Comparison of ENCODE assay signal across 18 cellular contexts in genomic region chr17:57627591-57627990, GRCh38.
"Had no signal": no experiment of that assay in that cellular context is flagged by ENCODE, and none has a peak within 500 bp of the region (broad histone marks: within the 10 kb centered on the region; RNA-seq: fewer than 3 reads in every experiment).

No MANE protein-coding gene starts in this region.

- H3K4me3 Mint-ChIP-seq: activated CD4-positive, alpha-beta memory T cell treated with anti-CD3 and anti-CD28 coated beads for 36 hours; activated T-cell treated with anti-CD3 and anti-CD28 coated beads, Interleukin-2, amount 50 U/mL, for 4 hours had no signal

- H3K27ac Mint-ChIP-seq: activated CD4-positive, alpha-beta memory T cell treated with anti-CD3 and anti-CD28 coated beads for 36 hours had no signal

- H3K4me3 ChIP-seq: ascending aorta, gastrocnemius medialis, heart left ventricle, lower lobe of right lung, psoas muscle, right lobe of liver, smooth muscle cell, uterus had no signal

- H3K4me1 ChIP-seq: ascending aorta, right lobe of liver, uterus had no signal

- H3K27ac ChIP-seq: ascending aorta, gastrocnemius medialis, lower lobe of right lung, psoas muscle, right lobe of liver, uterus had no signal

- DNase-seq: activated CD4-positive, alpha-beta memory T cell treated with anti-CD3 and anti-CD28 coated beads for 36 hours; activated CD4-positive, alpha-beta T cell treated with anti-CD3 and anti-CD28 coated beads for 1 hour; activated effector memory CD4-positive, alpha-beta T cell treated with anti-CD3 and anti-CD28 coated beads, Interleukin-2, amount 50 U/mL, for 16 hours; activated T-cell treated with anti-CD3 and anti-CD28 coated beads, Interleukin-2, amount 50 U/mL, for 4 hours; erythroblast; lower lobe of right lung; midbrain; occipital lobe; psoas muscle; T-helper 1 cell; T1000; uterus had no signal

- H3K9ac ChIP-seq: SK-N-SH had no signal

- ATAC-seq: activated T-cell treated with anti-CD3 and anti-CD28 coated beads, Interleukin-2, amount 50 U/mL, for 4 hours; gastrocnemius medialis; heart left ventricle; lower lobe of right lung; psoas muscle; right lobe of liver had no signal

- H3K4me2 ChIP-seq: SK-N-SH, smooth muscle cell had no signal

- H3K27me3 ChIP-seq: ascending aorta, gastrocnemius medialis, heart left ventricle, right lobe of liver, uterus had no signal

- H3K36me3 ChIP-seq: ascending aorta, lower lobe of right lung, right lobe of liver, uterus had no signal

- H3K9me2 ChIP-seq: SK-N-SH had no signal

- H3K9me3 ChIP-seq: ascending aorta, gastrocnemius medialis, heart left ventricle, lower lobe of right lung, psoas muscle, right lobe of liver, SK-N-SH, uterus had no signal

- H3K9me3 Mint-ChIP-seq: activated CD4-positive, alpha-beta memory T cell treated with anti-CD3 and anti-CD28 coated beads for 36 hours; activated T-cell treated with anti-CD3 and anti-CD28 coated beads, Interleukin-2, amount 50 U/mL, for 4 hours had no signal

- H3K27me3 Mint-ChIP-seq: activated CD4-positive, alpha-beta memory T cell treated with anti-CD3 and anti-CD28 coated beads for 36 hours had no signal
